In the genomic region with DNA sequence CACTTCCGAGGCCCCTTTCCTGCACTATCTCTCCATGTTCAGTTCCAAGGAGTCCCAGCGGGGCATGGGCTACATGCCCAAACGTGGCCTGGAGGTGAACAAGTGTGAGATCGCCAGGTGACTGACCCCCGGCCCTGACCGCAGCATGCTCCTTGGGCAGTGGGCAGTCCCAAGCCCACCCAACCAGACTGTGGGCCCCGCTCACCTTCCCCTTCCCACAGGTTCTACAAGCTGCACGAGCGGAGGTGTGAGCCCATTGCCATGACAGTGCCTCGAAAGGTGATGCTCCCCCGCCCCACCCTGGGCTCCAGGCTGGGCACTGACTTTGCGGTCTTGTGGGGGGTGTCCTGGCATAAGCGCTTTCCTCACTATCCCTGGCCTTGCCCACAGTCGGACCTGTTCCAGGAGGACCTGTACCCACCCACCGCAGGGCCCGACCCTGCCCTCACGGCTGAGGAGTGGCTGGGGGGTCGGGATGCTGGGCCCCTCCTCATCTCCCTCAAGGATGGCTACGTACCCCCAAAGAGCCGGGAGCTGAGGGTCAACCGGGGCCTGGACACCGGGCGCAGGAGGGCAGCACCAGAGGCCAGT, we compare ENCODE assay signal across 11 cellular contexts. TPM values are rescaled to one million over a fixed set of nuclear protein-coding genes. Genes with fewer than 3 reads are reported as not detected.
A peak's percentile ranks its signal among the peaks of the same experiment; 100 is the strongest.
DNase-seq lines count a peak whose midpoint lies in the region; ATAC-seq and TF ChIP-seq lines count a peak whose summit lies in the region.
"Had no signal": no experiment of that assay in that cellular context is flagged by ENCODE, and none has a peak within 500 bp of the region (broad histone marks: within the 10 kb centered on the region; RNA-seq: fewer than 3 reads in every experiment).

No MANE protein-coding gene starts in this region.

- no peak overlapping the region for H2AFZ ChIP-seq in mammary epithelial cell (ENCODE audit: low read depth, low read length)

- no peaks in the 10 kb centered on the region for H3K36me3 Mint-ChIP-seq in MCF 10A (ENCODE audit: insufficient read depth, unreplicated experiment)
- peaks cover 7% of the 10 kb centered on the region for H3K36me3 Mint-ChIP-seq in activated naive CD8-positive, alpha-beta T cell

- H3K27ac ChIP-seq in mammary epithelial cell (ENCODE audit: insufficient read depth, low read depth, low read length) (no peak overlapping the region), KOPT-K1 (ENCODE audit: low read depth, low read length, poor library complexity, severe bottlenecking) (peak overlapping the region; percentile 99)
- H3K27ac ChIP-seq: pancreas had no signal

- no peak overlapping the region for H3K4me3 Mint-ChIP-seq in MCF 10A (ENCODE audit: unreplicated experiment)
- H3K4me3 Mint-ChIP-seq in activated naive CD8-positive, alpha-beta T cell, result peak overlapping the region; percentile 98

- POLR2A ChIA-PET in MCF 10A (lab: Yijun Ruan, JAX) (no interaction called here), HEK293T (lab: Yijun Ruan, JAX) (no interaction called here)

- DNase-seq in mammary epithelial cell (no peak), MCF 10A (ENCODE audit: unreplicated experiment) (no peak), posterior vena cava (ENCODE audit: low spot score) (peak; percentile 77), KBM-7 (no peak), HEK293T (ENCODE audit: extremely low spot score) (no peak)
- DNase-seq: esophagus squamous epithelium, NCI-H510A had no signal

- H3K79me2 ChIP-seq in mammary epithelial cell (ENCODE audit: insufficient read depth, low read length), result peaks cover 10% of the 10 kb centered on the region

- H3K27me3 ChIP-seq in mammary epithelial cell (ENCODE audit: insufficient read depth, low read length), result no peaks in the 10 kb centered on the region
- H3K27me3 ChIP-seq: esophagus squamous epithelium, pancreas had no signal

- in situ Hi-C loops in mammary epithelial cell (cut with MboI; ENCODE audit: low sequenced_read_pairs in 2 of 2) (loop anchor here in 1 of 2 donors (25.0 kb wide), 1 partner anchor 101 kb away; a partner anchor contains a TSS), KBM-7 (cut with MboI; ENCODE audit: low pct_unique_long_range_greater_than_20kb, low sequenced_read_pairs) (no loop called here)

- WGBS in mammary epithelial cell (ENCODE audit: low coverage, missing lambda C conversion rate), result 80% methylated on average over 3 of the region's 23 CpGs

- no peaks in the 10 kb centered on the region for H4K20me1 ChIP-seq in mammary epithelial cell (ENCODE audit: insufficient read depth, low read length)

- H3K4me1 ChIP-seq in mammary epithelial cell (ENCODE audit: insufficient read depth, low read length), result peaks cover 11% of the 10 kb centered on the region
- H3K4me1 ChIP-seq: pancreas had no signal

- no peak overlapping the region for H3K9ac ChIP-seq in mammary epithelial cell (ENCODE audit: insufficient read depth, low read length)

- no peaks in the 10 kb centered on the region for H3K9me3 Mint-ChIP-seq in MCF 10A (ENCODE audit: unreplicated experiment)
- H3K9me3 Mint-ChIP-seq in activated naive CD8-positive, alpha-beta T cell (ENCODE audit: low read depth), result no peaks in the 10 kb centered on the region

- no peak overlapping the region for H3K4me2 ChIP-seq in mammary epithelial cell (ENCODE audit: insufficient read depth, low read depth, low read length)

- ATAC-seq in HG03432 (IDR thresholded peaks at IDR 0.05; ENCODE audit: unreplicated experiment), result no peak

- dilution Hi-C loops in mammary epithelial cell (cut with HindIII; ENCODE audit: low sequenced_read_pairs), result no loop called here

- TSS peak; percentile 42 for BruUV-seq in mammary epithelial cell (replicated peaks; lab: Mats Ljungman, UMichigan)
- no TSS peak for BruUV-seq in MCF 10A (replicated peaks; lab: Mats Ljungman, UMichigan)

- intact Hi-C loops in mammary epithelial cell (cut with micrococcal nuclease), result no loop called here
- intact Hi-C loops in MCF 10A (cut with micrococcal nuclease), result no loop called here
- intact Hi-C loops in posterior vena cava (cut with DNase I), result no loop called here

- no peaks in the 10 kb centered on the region for H3K27me3 Mint-ChIP-seq in MCF 10A (ENCODE audit: insufficient read depth, unreplicated experiment)
- H3K27me3 Mint-ChIP-seq in activated naive CD8-positive, alpha-beta T cell, result no peaks in the 10 kb centered on the region

- no peak overlapping the region for H3K4me3 ChIP-seq in mammary epithelial cell (replicated peaks in 1 of 3; ENCODE audit: insufficient read depth in 1 of 3, low read depth in 2 of 3, low read length in 3 of 3)
- H3K4me3 ChIP-seq: pancreas had no signal

- peaks cover 4% of the 10 kb centered on the region for H3K4me1 Mint-ChIP-seq in MCF 10A (ENCODE audit: insufficient read depth, unreplicated experiment)
- peaks cover 17% of the 10 kb centered on the region for H3K4me1 Mint-ChIP-seq in activated naive CD8-positive, alpha-beta T cell (ENCODE audit: low read depth)

- TF ChIP-seq CTCF in mammary epithelial cell (conservative IDR thresholded peaks at IDR 0.05 in 1 of 2, IDR thresholded peaks at IDR 0.05 in 1 of 2; ENCODE audit: extremely low read depth in 1 of 2, insufficient read depth in 1 of 2, low read depth in 1 of 2, low read length in 2 of 2) (no peak), MCF 10A (IDR thresholded peaks at IDR 0.05; ENCODE audit: unreplicated experiment) (no peak)

- H3K27ac Mint-ChIP-seq in MCF 10A (ENCODE audit: low read depth, unreplicated experiment), result no peak overlapping the region
- peak overlapping the region; percentile 54 for H3K27ac Mint-ChIP-seq in activated naive CD8-positive, alpha-beta T cell

- H3K36me3 ChIP-seq in mammary epithelial cell (ENCODE audit: insufficient read depth, low read length) (no peaks in the 10 kb centered on the region), KOPT-K1 (ENCODE audit: insufficient read depth, low read length) (peaks cover 34% of the 10 kb centered on the region)
- H3K36me3 ChIP-seq: pancreas had no signal

- H3K9me3 ChIP-seq in mammary epithelial cell (replicated peaks; ENCODE audit: insufficient read depth, low read length) (no peaks in the 10 kb centered on the region), KOPT-K1 (ENCODE audit: insufficient read depth, low read length, poor library complexity, severe bottlenecking) (no peaks in the 10 kb centered on the region)
- H3K9me3 ChIP-seq: esophagus squamous epithelium, pancreas had no signal

- CTCF ChIA-PET in mammary epithelial cell (lab: Charles Lee; ENCODE audit: low non-redundant PET), result no interaction called here
- CTCF ChIA-PET in MCF 10A (lab: Yijun Ruan, JAX), result interaction anchor here (0.5 to 1.2 kb wide), 6 partner anchors 16 to 753 kb away, joined by 3 to 4 read pairs (median 4); a partner anchor contains a TSS
- CTCF ChIA-PET in HEK293T (lab: Yijun Ruan, JAX), result no interaction called here

TF ChIP-seq in HEK293T, 16 proteins besides CTCF, POLR2A, EP300 and RAD21:
- TF ChIP-seq ZNF384 (IDR thresholded peaks at IDR 0.05) (no peak), BHLHE40 (IDR thresholded peaks at IDR 0.05; ENCODE audit: borderline replicate concordance) (no peak), SUZ12 (IDR thresholded peaks at IDR 0.05) (no peak), CTBP1 (IDR thresholded peaks at IDR 0.05; ENCODE audit: borderline replicate concordance) (no peak), FOXK2 (IDR thresholded peaks at IDR 0.05) (no peak), TARDBP (IDR thresholded peaks at IDR 0.05) (no peak), ARNT (IDR thresholded peaks at IDR 0.05) (no peak), L3MBTL2 (conservative IDR thresholded peaks at IDR 0.05) (no peak), NFRKB (IDR thresholded peaks at IDR 0.05) (no peak), ELF4 (IDR thresholded peaks at IDR 0.05) (no peak), FOXA1 (IDR thresholded peaks at IDR 0.05) (no peak), LEF1 (IDR thresholded peaks at IDR 0.05; ENCODE audit: borderline replicate concordance) (no peak), HDGF (IDR thresholded peaks at IDR 0.05; ENCODE audit: borderline replicate concordance) (no peak), FOXM1 (IDR thresholded peaks at IDR 0.05; ENCODE audit: borderline replicate concordance) (no peak)
- TF ChIP-seq, protein P1, sequence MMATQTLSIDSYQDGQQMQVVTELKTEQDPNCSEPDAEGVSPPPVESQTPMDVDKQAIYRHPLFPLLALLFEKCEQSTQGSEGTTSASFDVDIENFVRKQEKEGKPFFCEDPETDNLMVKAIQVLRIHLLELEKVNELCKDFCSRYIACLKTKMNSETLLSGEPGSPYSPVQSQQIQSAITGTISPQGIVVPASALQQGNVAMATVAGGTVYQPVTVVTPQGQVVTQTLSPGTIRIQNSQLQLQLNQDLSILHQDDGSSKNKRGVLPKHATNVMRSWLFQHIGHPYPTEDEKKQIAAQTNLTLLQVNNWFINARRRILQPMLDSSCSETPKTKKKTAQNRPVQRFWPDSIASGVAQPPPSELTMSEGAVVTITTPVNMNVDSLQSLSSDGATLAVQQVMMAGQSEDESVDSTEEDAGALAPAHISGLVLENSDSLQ (IDR thresholded peaks at IDR 0.05), result no peak

RNA-seq across cellular contexts. Expression of a gene that starts 4.7 kb away (rescaled TPM):
- total RNA-seq in mammary epithelial cell (10 to 100 TPM; 10.2 to 27.1 TPM), MCF 10A (2022) (0.83 and 1.9 TPM in 2 replicates), posterior vena cava (10 to 100 TPM; 38.1 to 49.8 TPM)
- 42.9 TPM for polyA plus RNA-seq in mammary epithelial cell
- polyA minus RNA-seq in mammary epithelial cell, result 10.1 TPM

RNA-seq across cellular contexts. Expression of a gene that starts 5.4 kb away (rescaled TPM):
- total RNA-seq in mammary epithelial cell (100 to 1,000 TPM in 1 of 2 donors, 10 to 100 TPM in 1; 65.0 to 141 TPM), MCF 10A (2022) (132 and 133 TPM in 2 replicates), posterior vena cava (10 to 100 TPM; 58.8 to 60.0 TPM)
- polyA plus RNA-seq in mammary epithelial cell, result 174 TPM
- polyA minus RNA-seq in mammary epithelial cell, result 79.6 TPM

RNA-seq across cellular contexts. Expression of a gene that starts 5.6 kb away (rescaled TPM):
- total RNA-seq in mammary epithelial cell (10 to 100 TPM; 18.3 to 20.7 TPM), MCF 10A (2022) (21.4 and 37.1 TPM in 2 replicates), posterior vena cava (10 to 100 TPM; 19.8 to 21.5 TPM)
- polyA plus RNA-seq in mammary epithelial cell, result 10.3 TPM
- 38.9 TPM for polyA minus RNA-seq in mammary epithelial cell

RNA-seq across cellular contexts. Expression of a gene that starts 11.0 kb away (rescaled TPM):
- total RNA-seq in mammary epithelial cell (10 to 100 TPM in 1 of 2 donors, 1 to 10 TPM in 1; 3.2 to 19.4 TPM), MCF 10A (2022) (13.4 TPM in 2 replicates), posterior vena cava (10 to 100 TPM; 10.0 to 12.9 TPM)
- 4.6 TPM for polyA plus RNA-seq in mammary epithelial cell
- polyA minus RNA-seq in mammary epithelial cell, result 5.6 TPM
